ENCODE assay signal across 24 cellular contexts in the genomic region with DNA sequence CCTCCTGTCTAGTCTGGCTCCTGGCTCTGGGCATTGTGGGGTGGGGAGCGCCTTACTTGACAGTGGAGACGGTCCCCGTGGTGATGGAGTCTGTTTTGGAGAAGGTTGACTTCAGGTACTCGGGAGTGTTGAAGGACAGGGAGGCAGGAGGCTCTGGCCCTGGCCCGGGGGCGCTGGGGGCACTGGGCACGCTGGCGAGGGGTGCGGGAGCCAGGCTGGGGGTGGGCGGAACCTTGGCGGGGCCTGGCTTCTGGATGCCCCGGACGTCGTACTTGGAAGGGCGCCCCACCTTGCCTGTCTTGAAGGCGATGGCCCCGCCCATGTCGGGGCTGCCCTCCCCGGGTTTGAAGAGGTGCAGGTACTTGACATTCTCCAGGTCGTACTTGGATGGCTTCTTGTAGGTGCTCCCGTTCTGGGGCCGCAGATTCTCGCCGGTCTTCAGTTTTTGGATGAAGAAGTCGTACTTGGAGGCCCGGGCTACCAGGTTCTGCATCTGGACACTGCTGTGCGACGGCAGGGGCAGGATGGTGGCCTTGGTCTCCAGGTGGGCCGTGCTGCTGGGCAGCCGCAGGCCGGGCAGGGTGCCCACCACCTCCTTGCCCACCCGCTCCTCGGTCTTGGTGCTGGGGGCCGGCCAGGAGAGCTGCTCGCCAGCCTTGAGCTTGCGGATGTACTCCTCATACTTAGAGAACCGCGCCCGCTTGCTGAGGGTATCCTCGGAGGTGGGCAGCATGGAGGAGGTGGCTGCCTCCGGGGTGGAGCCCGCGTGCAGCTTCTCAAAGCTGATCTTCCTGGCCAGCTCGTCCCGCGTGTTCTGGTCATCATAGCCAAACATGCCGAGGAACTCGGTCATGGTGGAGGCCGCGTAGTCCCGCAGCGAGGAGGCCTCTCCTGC.
"Had no signal": no experiment of that assay in that cellular context is flagged by ENCODE, and none has a peak within 500 bp of the region (broad histone marks: within the 10 kb centered on the region; RNA-seq: fewer than 3 reads in every experiment).

No MANE protein-coding gene starts in this region.

- H3K36me3 ChIP-seq: breast epithelium had no signal

- H3K4me3 ChIP-seq: breast epithelium, SK-N-MC had no signal

- H3K9me3 ChIP-seq: breast epithelium had no signal

- H3K27me3 ChIP-seq: breast epithelium had no signal

- H3K4me1 ChIP-seq: breast epithelium had no signal

- DNase-seq: activated CD4-positive, alpha-beta memory T cell treated with anti-CD3 and anti-CD28 coated beads, Interleukin-2, amount 10 ng/mL, durations not matched to agents 7 days and 5 days; activated CD4-positive, alpha-beta T cell treated with anti-CD3 and anti-CD28 coated beads for 36 hours; activated CD4-positive, alpha-beta T cell treated with anti-CD3 and anti-CD28 coated beads, Interleukin-2, amount 50 U/mL, for 1 hour; activated naive CD4-positive, alpha-beta T cell treated with anti-CD3 and anti-CD28 coated beads, Interleukin-2, amount 50 U/mL, for 16 hours; activated T-cell treated with anti-CD3 and anti-CD28 coated beads, Interleukin-2, amount 50 U/mL, for 72 hours; aorta; KG1; NCI-H1092; NCI-H1417 treated with DMSO at 0.1 percent for 48 hours; NCI-H1694; NCI-H2029; NCI-H2107; NCI-H345; NCI-H510A; NCI-H526 treated with DMSO at 0.1 percent for 48 hours; NCI-H82; OCI-M1; RPMI8226; T-helper 1 cell; WERI-Rb-1 had no signal

- H3K27ac ChIP-seq: breast epithelium, SK-N-MC, WERI-Rb-1 had no signal

- ATAC-seq: activated CD4-positive, alpha-beta T cell treated with anti-CD3 and anti-CD28 coated beads for 36 hours; activated T-cell treated with anti-CD3 and anti-CD28 coated beads, Interleukin-2, amount 50 U/mL, for 72 hours; Panc1; Right ventricle myocardium inferior had no signal
